Comparison of ENCODE assay signal across 21 cellular contexts in the genomic region with DNA sequence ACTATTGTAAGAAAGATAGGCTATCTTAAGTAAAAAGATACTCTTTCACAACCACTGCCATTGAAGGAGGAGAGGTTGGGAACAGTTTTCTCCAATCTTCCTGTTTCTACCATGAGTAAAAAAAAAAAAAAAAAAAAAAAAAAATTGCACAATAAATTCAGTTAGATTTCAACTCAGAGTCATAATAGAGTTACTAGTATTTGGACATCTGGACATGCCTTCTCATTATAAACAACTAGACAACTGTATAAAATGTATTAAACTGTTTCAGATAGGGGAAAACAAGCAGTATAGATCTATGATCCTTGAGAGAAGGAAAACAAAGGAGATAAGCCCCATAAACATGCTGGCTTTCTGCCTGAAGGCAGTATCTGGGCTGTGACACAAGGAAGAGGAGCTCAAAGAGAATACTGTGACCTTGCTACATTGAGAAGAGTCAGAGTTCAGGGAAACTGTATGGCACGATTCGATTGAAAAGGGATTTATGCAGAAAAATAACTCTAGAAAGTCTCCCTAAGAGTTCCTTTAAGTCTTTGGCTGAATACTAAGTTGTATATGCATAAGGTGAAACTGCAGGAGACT.
DNase-seq lines count a peak whose midpoint lies in the region; ATAC-seq and TF ChIP-seq lines count a peak whose summit lies in the region.
"Had no signal": no experiment of that assay in that cellular context is flagged by ENCODE, and none has a peak within 500 bp of the region (broad histone marks: within the 10 kb centered on the region; RNA-seq: fewer than 3 reads in every experiment).

No MANE protein-coding gene starts in this region.

- no peak overlapping the region for H3K4me3 Mint-ChIP-seq in glutamatergic neuron (ENCODE audit: unreplicated experiment)
- no peak overlapping the region for H3K4me3 Mint-ChIP-seq in activated T-cell treated with anti-CD3 and anti-CD28 coated beads, Interleukin-2, amount 50 U/mL, for 4 hours
- H3K4me3 Mint-ChIP-seq: activated CD8-positive, alpha-beta memory T cell treated with anti-CD3 and anti-CD28 coated beads, Interleukin-2, amount 10 ng/mL, durations not matched to agents 7 days and 5 days; dendritic cell treated with granulocyte-macrophage colony-stimulating factor and Interleukin-4, amounts not matched to agents 40 ng/mL and 50 ng/mL, for 4 days; HFFc6; stimulated activated naive CD8-positive, alpha-beta T cell treated with anti-CD3 and anti-CD28 coated beads, Interleukin-15, amount 100 ng/mL, for 72 hours; T-helper 17 cell had no signal

- no peak for TF ChIP-seq CTCF in AG10803 (conservative IDR thresholded peaks at IDR 0.05; ENCODE audit: low read length)
- no peak for TF ChIP-seq CTCF in HL-60 (IDR thresholded peaks at IDR 0.05; ENCODE audit: insufficient read depth, low read length)
- TF ChIP-seq CTCF in VCaP (conservative IDR thresholded peaks at IDR 0.05) = no peak
- TF ChIP-seq CTCF in glutamatergic neuron (IDR thresholded peaks at IDR 0.05; ENCODE audit: partially characterized antibody, unreplicated experiment) = no peak
- TF ChIP-seq CTCF in left lung (IDR thresholded peaks at IDR 0.05) = no peak

- ATAC-seq in left lung (no peak), GM19351 (IDR thresholded peaks at IDR 0.05; ENCODE audit: unreplicated experiment) (no peak), sciatic nerve (no peak)
- ATAC-seq in activated T-cell treated with anti-CD3 and anti-CD28 coated beads, Interleukin-2, amount 50 U/mL, for 4 hours = no peak
- ATAC-seq: activated CD8-positive, alpha-beta memory T cell treated with anti-CD3 and anti-CD28 coated beads, Interleukin-2, amount 10 ng/mL, durations not matched to agents 7 days and 5 days; stimulated activated naive CD8-positive, alpha-beta T cell treated with anti-CD3 and anti-CD28 coated beads, Interleukin-15, amount 100 ng/mL, for 72 hours; T-helper 17 cell had no signal

- DNase-seq in AG10803 (ENCODE audit: low read depth) = peak; percentile 8
- DNase-seq in HL-60 (ENCODE audit: low read depth in 1 of 2, low spot score in 1 of 2) = peak; percentile 0 to 1
- no peak for DNase-seq in glutamatergic neuron
- no peak for DNase-seq in left lung
- DNase-seq in activated T-cell treated with anti-CD3 and anti-CD28 coated beads, Interleukin-2, amount 50 U/mL, for 4 hours = no peak
- no peak for DNase-seq in sciatic nerve (ENCODE audit: low spot score)
- DNase-seq: activated CD4-positive, CD25-positive, alpha-beta regulatory T cell treated with anti-CD3 and anti-CD28 coated beads, Interleukin-2, amount 50 U/mL, for 72 hours; activated CD8-positive, alpha-beta memory T cell treated with anti-CD3 and anti-CD28 coated beads, Interleukin-2, amount 10 ng/mL, durations not matched to agents 7 days and 5 days; Caco-2; HFFc6; hypothalamus; left ventricle myocardium inferior; NCI-H1417 treated with DMSO at 0.1 percent for 48 hours; NCI-H526 treated with DMSO at 0.1 percent for 48 hours; stimulated activated CD4-positive, alpha-beta T cell treated with anti-CD3 and anti-CD28 coated beads, Interleukin-12 subunit alpha, Interleukin-12 subunit beta, amount 100 ng/mL, for 4 hours; stimulated activated naive CD8-positive, alpha-beta T cell treated with anti-CD3 and anti-CD28 coated beads, Interleukin-15, amount 100 ng/mL, for 72 hours; T-helper 17 cell had no signal

- no peaks in the 10 kb centered on the region for H3K27me3 Mint-ChIP-seq in glutamatergic neuron (ENCODE audit: unreplicated experiment)
- H3K27me3 Mint-ChIP-seq in activated T-cell treated with anti-CD3 and anti-CD28 coated beads, Interleukin-2, amount 50 U/mL, for 4 hours (ENCODE audit: low read depth) = no peaks in the 10 kb centered on the region
- H3K27me3 Mint-ChIP-seq: activated CD8-positive, alpha-beta memory T cell treated with anti-CD3 and anti-CD28 coated beads, Interleukin-2, amount 10 ng/mL, durations not matched to agents 7 days and 5 days; dendritic cell treated with granulocyte-macrophage colony-stimulating factor and Interleukin-4, amounts not matched to agents 40 ng/mL and 50 ng/mL, for 4 days; progenitor cell of endocrine pancreas; stimulated activated naive CD8-positive, alpha-beta T cell treated with anti-CD3 and anti-CD28 coated beads, Interleukin-15, amount 100 ng/mL, for 72 hours; T-helper 17 cell had no signal

- intact Hi-C loops in left lung (cut with DNase I) (no loop called here), sciatic nerve (cut with DNase I) (no loop called here)

- peaks cover 3% of the 10 kb centered on the region for H3K9me3 Mint-ChIP-seq in glutamatergic neuron (ENCODE audit: unreplicated experiment)
- peaks cover 8% of the 10 kb centered on the region for H3K9me3 Mint-ChIP-seq in activated T-cell treated with anti-CD3 and anti-CD28 coated beads, Interleukin-2, amount 50 U/mL, for 4 hours
- H3K9me3 Mint-ChIP-seq: HFFc6 had no signal

- H3K36me3 ChIP-seq in left lung = no peaks in the 10 kb centered on the region
- H3K36me3 ChIP-seq: left ventricle myocardium inferior had no signal

- peaks cover 0 to 2% of the 10 kb centered on the region in 2 donors for H3K9me3 ChIP-seq in left lung
- H3K9me3 ChIP-seq: Caco-2, left ventricle myocardium inferior had no signal

- H3K27ac Mint-ChIP-seq in glutamatergic neuron (ENCODE audit: unreplicated experiment) = peak overlapping the region; percentile 71
- H3K27ac Mint-ChIP-seq: activated CD8-positive, alpha-beta memory T cell treated with anti-CD3 and anti-CD28 coated beads, Interleukin-2, amount 10 ng/mL, durations not matched to agents 7 days and 5 days; dendritic cell treated with granulocyte-macrophage colony-stimulating factor and Interleukin-4, amounts not matched to agents 40 ng/mL and 50 ng/mL, for 4 days; HFFc6; progenitor cell of endocrine pancreas; stimulated activated naive CD8-positive, alpha-beta T cell treated with anti-CD3 and anti-CD28 coated beads, Interleukin-15, amount 100 ng/mL, for 72 hours; T-helper 17 cell had no signal

- H3K4me1 Mint-ChIP-seq in glutamatergic neuron (ENCODE audit: low read depth, unreplicated experiment) = peaks cover 40% of the 10 kb centered on the region
- H3K4me1 Mint-ChIP-seq in activated T-cell treated with anti-CD3 and anti-CD28 coated beads, Interleukin-2, amount 50 U/mL, for 4 hours (ENCODE audit: low read depth) = peaks cover 21% of the 10 kb centered on the region

- peak overlapping the region; percentile 47 for H3K27ac ChIP-seq in HL-60 (replicated peaks)
- H3K27ac ChIP-seq in VCaP = peak overlapping the region; percentile 42
- H3K27ac ChIP-seq in left lung = no peak overlapping the region
- H3K27ac ChIP-seq: left ventricle myocardium inferior had no signal

- H3K36me3 Mint-ChIP-seq in glutamatergic neuron (ENCODE audit: unreplicated experiment) = no peaks in the 10 kb centered on the region
- peaks cover 22% of the 10 kb centered on the region for H3K36me3 Mint-ChIP-seq in activated T-cell treated with anti-CD3 and anti-CD28 coated beads, Interleukin-2, amount 50 U/mL, for 4 hours (ENCODE audit: insufficient read depth)

- H3K27me3 ChIP-seq in HL-60 (ENCODE audit: insufficient read depth, poor library complexity, severe bottlenecking) = no peaks in the 10 kb centered on the region
- H3K27me3 ChIP-seq in left lung = no peaks in the 10 kb centered on the region

- H3K4me3 ChIP-seq in AG10803 (ENCODE audit: low read length) (no peak overlapping the region), HL-60 (replicated peaks; ENCODE audit: insufficient read depth, low read length) (no peak overlapping the region), left lung (no peak overlapping the region)
- H3K4me3 ChIP-seq: left ventricle myocardium inferior had no signal

- H3K4me1 ChIP-seq in left lung = no peaks in the 10 kb centered on the region
- H3K4me1 ChIP-seq: Caco-2 had no signal

Comparison
In these comparisons a context has a peak if more than half of its experiments do, and no peak if none do; other contexts are left out.
1. DNase-seq: peak in AG10803 (single experiment) and HL-60 (2 of 2); none in glutamatergic neuron (single experiment), left lung (0 of 2), activated T-cell treated with anti-CD3 and anti-CD28 coated beads, Interleukin-2, amount 50 U/mL, for 4 hours (single experiment) and sciatic nerve (single experiment).
2. H3K27ac ChIP-seq: peak in HL-60 (single experiment) and VCaP (single experiment); none in left lung (0 of 2).